Comparison of ENCODE assay signal across 23 cellular contexts in the genomic region with DNA sequence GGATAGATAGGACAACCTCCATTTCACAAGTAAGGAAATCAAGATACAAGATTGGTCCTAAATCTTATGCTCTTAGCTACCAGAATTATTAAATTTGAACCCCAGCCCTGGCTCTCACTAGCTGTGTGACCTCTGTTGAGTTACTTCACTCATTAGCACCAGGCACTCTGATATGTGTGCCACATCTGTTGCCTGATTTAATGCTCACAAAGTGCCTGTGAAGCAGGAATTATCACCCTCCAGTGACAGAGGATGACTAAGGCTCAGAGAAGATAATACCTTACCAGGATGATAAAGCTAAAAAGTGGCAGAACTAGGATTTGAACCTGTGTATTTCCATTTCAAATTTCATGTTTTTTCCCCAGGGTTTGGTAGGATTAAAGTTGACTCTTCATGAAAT.
"Had no signal": no experiment of that assay in that cellular context is flagged by ENCODE, and none has a peak within 500 bp of the region (broad histone marks: within the 10 kb centered on the region; RNA-seq: fewer than 3 reads in every experiment).

No MANE protein-coding gene starts in this region.

- FAIRE-seq: keratinocyte had no signal

- H3K4me1 ChIP-seq: esophagus squamous epithelium, gastroesophageal sphincter, parathyroid adenoma, psoas muscle, right lobe of liver, tibial artery, upper lobe of left lung, uterus had no signal

- H3K27me3 ChIP-seq: esophagus squamous epithelium, gastroesophageal sphincter, right lobe of liver, tibial artery, upper lobe of left lung, uterus had no signal

- ATAC-seq: gastroesophageal sphincter; left ventricle myocardium superior; psoas muscle; right lobe of liver; stimulated activated effector memory CD8-positive, alpha-beta T cell treated with anti-CD3 and anti-CD28 coated beads, Interleukin-12 subunit alpha, Interleukin-12 subunit beta, amount 100 ng/mL, for 72 hours; stimulated activated naive CD8-positive, alpha-beta T cell treated with anti-CD3 and anti-CD28 coated beads, Interleukin-15, Interleukin-2, amounts not matched to agents 100 U/mL and 50 U/mL, for 24 hours had no signal

- H3K9me3 ChIP-seq: esophagus squamous epithelium, gastroesophageal sphincter, psoas muscle, right lobe of liver, tibial artery, upper lobe of left lung, uterus had no signal

- H3K9ac ChIP-seq: parathyroid adenoma had no signal

- H3K36me3 ChIP-seq: esophagus squamous epithelium, gastroesophageal sphincter, right lobe of liver, tibial artery, upper lobe of left lung, uterus had no signal

- H3K79me2 ChIP-seq: parathyroid adenoma had no signal

- H3K4me3 ChIP-seq: esophagus squamous epithelium, gastroesophageal sphincter, lung, psoas muscle, right lobe of liver, tibial artery, upper lobe of left lung, uterus had no signal

- DNase-seq: dermis blood vessel endothelial cell; esophagus squamous epithelium; foreskin fibroblast; immature natural killer cell; left cardiac atrium; left ventricle myocardium superior; mesenchymal stem cell; naive B cell; occipital lobe; psoas muscle; retina; right lobe of liver; stimulated activated CD4-positive, alpha-beta T cell treated with anti-CD3 and anti-CD28 coated beads, Interleukin-4, amount 100 ng/mL, for 1 hour; stimulated activated CD8-positive, alpha-beta memory T cell treated with anti-CD3 and anti-CD28 coated beads, Interleukin-4, amount 100 ng/mL, for 48 hours; stimulated activated naive CD8-positive, alpha-beta T cell treated with anti-CD3 and anti-CD28 coated beads, Interleukin-15, Interleukin-2, amounts not matched to agents 100 U/mL and 50 U/mL, for 24 hours; tibial artery; upper lobe of left lung; uterus had no signal

- H3K27ac ChIP-seq: esophagus squamous epithelium, gastroesophageal sphincter, parathyroid adenoma, psoas muscle, right lobe of liver, tibial artery, upper lobe of left lung, uterus had no signal
